Comparison of ENCODE assay signal across 8 cellular contexts in the genomic region with DNA sequence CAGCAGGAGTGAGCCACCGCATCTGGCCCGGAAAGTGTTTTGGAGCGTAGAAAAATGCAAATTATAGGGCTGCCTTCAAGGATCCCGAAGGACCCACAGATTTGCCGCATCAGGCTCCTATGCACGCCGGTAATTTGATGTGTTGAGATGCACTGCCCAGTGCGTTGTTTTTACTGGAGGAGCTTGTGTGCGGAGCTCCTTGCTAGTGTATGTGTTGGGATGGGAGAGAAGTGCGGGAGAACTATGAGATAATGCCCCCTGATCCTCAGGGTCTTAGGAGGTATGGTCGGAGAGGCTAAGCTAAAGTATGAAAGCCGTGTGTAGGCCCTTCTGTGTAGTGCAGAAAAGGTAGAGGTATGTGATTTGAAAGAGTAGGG. TPM values are rescaled to one million over a fixed set of nuclear protein-coding genes. Genes with fewer than 3 reads are reported as not detected.
DNase-seq lines count a peak whose midpoint lies in the region; ATAC-seq and TF ChIP-seq lines count a peak whose summit lies in the region.

No MANE protein-coding gene starts in this region.

- peak overlapping the region; percentile 81 for H4K12ac ChIP-seq in trophoblast cell (ENCODE audit: low read depth, low read length)

- TF ChIP-seq EP300 in esophagus muscularis mucosa (IDR thresholded peaks at IDR 0.05), result no peak

- no peaks in the 10 kb centered on the region for H3K9me3 Mint-ChIP-seq in CD14-positive monocyte

- H3K79me2 ChIP-seq in trophoblast cell (ENCODE audit: control insufficient read depth, insufficient read depth, low read length, poor library complexity), result peaks cover 12% of the 10 kb centered on the region

- peak overlapping the region; percentile 71 for H3K4me3 ChIP-seq in H7 (ENCODE audit: insufficient read depth, low read depth, low read length)
- peak overlapping the region; percentile 84 for H3K4me3 ChIP-seq in WI38 (ENCODE audit: low read depth, low read length)
- peak overlapping the region; percentile 75 to 94 (median 83) for H3K4me3 ChIP-seq in esophagus muscularis mucosa
- peak overlapping the region; percentile 81 for H3K4me3 ChIP-seq in trophoblast cell (ENCODE audit: low read depth, low read length)

- H3K9ac ChIP-seq in trophoblast cell (ENCODE audit: low read length), result peak overlapping the region; percentile 91

- no peaks in the 10 kb centered on the region for H3K9me3 ChIP-seq in esophagus muscularis mucosa
- H3K9me3 ChIP-seq in trophoblast cell (ENCODE audit: insufficient read depth, low read depth, low read length), result peaks cover 2% of the 10 kb centered on the region

- no peak for TF ChIP-seq POLR2A in esophagus muscularis mucosa (IDR thresholded peaks at IDR 0.05; ENCODE audit: low read depth)

- peaks cover 5 to 16% of the 10 kb centered on the region in 2 donors for H3K36me3 Mint-ChIP-seq in CD14-positive monocyte

- H4K8ac ChIP-seq in trophoblast cell (ENCODE audit: low read depth, low read length), result peak overlapping the region; percentile 90

- peak overlapping the region; percentile 88 to 97 (median 95) for H3K27ac ChIP-seq in esophagus muscularis mucosa (replicated peaks in 1 of 4)
- H3K27ac ChIP-seq in trophoblast cell (ENCODE audit: low read depth, low read length), result peak overlapping the region; percentile 92

- intact Hi-C loops in CD14-positive monocyte (cut with micrococcal nuclease) (loop anchor here (5.0 to 10.0 kb wide), 6 partner anchors 38 to 107 kb away; a partner anchor contains a TSS), esophagus muscularis mucosa (cut with DNase I) (loop anchor here (2.0 to 5.0 kb wide), 2 partner anchors 67 to 118 kb away; no protein-coding TSS in a partner anchor)

- peaks cover 11% of the 10 kb centered on the region for H3K79me1 ChIP-seq in trophoblast cell (ENCODE audit: low read length)

- H3K27me3 ChIP-seq in H7 (ENCODE audit: control insufficient read depth, insufficient read depth, low read length) (no peaks in the 10 kb centered on the region), esophagus muscularis mucosa (no peaks in the 10 kb centered on the region), trophoblast cell (ENCODE audit: insufficient read depth, low read length) (no peaks in the 10 kb centered on the region)

- H3K36me3 ChIP-seq in H7 (replicated peaks; ENCODE audit: control insufficient read depth, insufficient read depth, low read length), result no peaks in the 10 kb centered on the region; the same call in 1 of the 2 replicates
- H3K36me3 ChIP-seq in esophagus muscularis mucosa, result peaks cover 0 to 4% (median 0%) of the 10 kb centered on the region in 4 donors
- no peaks in the 10 kb centered on the region for H3K36me3 ChIP-seq in trophoblast cell (ENCODE audit: control insufficient read depth in 1 of 2, insufficient read depth in 2 of 2, low read length in 2 of 2)

- peak overlapping the region; percentile 10 for H3K4ac ChIP-seq in trophoblast cell (ENCODE audit: low read depth, low read length)

- peak overlapping the region; percentile 41 for H4K91ac ChIP-seq in trophoblast cell (ENCODE audit: low read depth, low read length)

- under 1% methylated on average over 12 of the region's 12 CpGs for WGBS in esophagus muscularis mucosa
- no CpG with 5 or more reads among the region's 12 CpGs for WGBS in trophoblast cell (ENCODE audit: extremely low coverage, insufficient coverage, insufficient read length)

- H2BK5ac ChIP-seq in trophoblast cell (ENCODE audit: low read depth, low read length, poor library complexity), result no peak overlapping the region

- H3K23ac ChIP-seq in trophoblast cell (ENCODE audit: low read length), result no peak overlapping the region

- H3K27me3 Mint-ChIP-seq in CD14-positive monocyte (ENCODE audit: low read depth in 3 of 3), result peaks cover 0 to 1% (median 0%) of the 10 kb centered on the region in 3 donors

- peaks cover 48% of the 10 kb centered on the region for H3K4me1 Mint-ChIP-seq in CD14-positive monocyte

- no peak overlapping the region for H3K18ac ChIP-seq in trophoblast cell (ENCODE audit: low read length)

- ATAC-seq in GM18907 (IDR thresholded peaks at IDR 0.05; ENCODE audit: unreplicated experiment), result no peak
- no peak for ATAC-seq in GM19467 (IDR thresholded peaks at IDR 0.05; ENCODE audit: unreplicated experiment)

- H2BK120ac ChIP-seq in trophoblast cell (ENCODE audit: insufficient read depth, low read length, poor library complexity), result peak overlapping the region; percentile 25

- peak overlapping the region; percentile 59 for H2AFZ ChIP-seq in trophoblast cell (ENCODE audit: insufficient read depth, low read length, poor library complexity)

- peak overlapping the region; percentile 97 to 99 (median 99) for H3K27ac Mint-ChIP-seq in CD14-positive monocyte

- peak overlapping the region; percentile 98 for H3K4me2 ChIP-seq in trophoblast cell (ENCODE audit: low read length)

- peak overlapping the region; percentile 4 for H3K14ac ChIP-seq in trophoblast cell (ENCODE audit: low read length)

- H3K4me1 ChIP-seq in esophagus muscularis mucosa (peaks cover 39 to 56% (median 47%) of the 10 kb centered on the region in 4 donors), trophoblast cell (ENCODE audit: control insufficient read depth in 1 of 2, insufficient read depth in 2 of 2, low read length in 2 of 2) (peaks cover 2 to 4% of the 10 kb centered on the region in 2 experiments)

- no peak overlapping the region for H2BK12ac ChIP-seq in trophoblast cell (ENCODE audit: low read length)

- no peak for DNase-seq in CD14-positive monocyte (ENCODE audit: low spot score)
- DNase-seq in H7, result peak; percentile 26
- peak; percentile 86 for DNase-seq in esophagus muscularis mucosa (ENCODE audit: extremely low spot score)
- DNase-seq in trophoblast cell, result peak in 1 of 2 donors; percentile 12
- DNase-seq in NCI-H510A treated with DMSO at 0.1 percent for 48 hours (lab: John Stamatoyannopoulos, UW), result no peak

- TF ChIP-seq CTCF in CD14-positive monocyte (IDR thresholded peaks at IDR 0.05), result no peak
- no peak for TF ChIP-seq CTCF in WI38 (IDR thresholded peaks at IDR 0.05; ENCODE audit: low read depth, low read length)
- no peak for TF ChIP-seq CTCF in esophagus muscularis mucosa (IDR thresholded peaks at IDR 0.05)

- peak overlapping the region; percentile 90 to 93 for H3K4me3 Mint-ChIP-seq in CD14-positive monocyte

- no peak overlapping the region for H2AK5ac ChIP-seq in trophoblast cell (ENCODE audit: low read length)

RNA-seq across cellular contexts. Expression of a gene that starts 1.3 kb away (rescaled TPM):
- 1 to 10 TPM; 4.8 to 7.6 TPM for polyA plus RNA-seq in CD14-positive monocyte
- total RNA-seq in H7 (2014; rRNA removed; shearing (Covaris generic)), result 22.9 and 33.1 TPM in 2 replicates
- 10 to 100 TPM; 62.6 to 78.6 (median 70.5) TPM for total RNA-seq in esophagus muscularis mucosa
- polyA plus RNA-seq in trophoblast cell (2013), result 15.0 and 15.9 TPM in 2 replicates

Comparison
In these comparisons a context has a peak if more than half of its experiments do, and no peak if none do; other contexts are left out.
1. DNase-seq: peak in H7 (single experiment) and esophagus muscularis mucosa (single experiment); none in CD14-positive monocyte (single experiment) and NCI-H510A treated with DMSO at 0.1 percent for 48 hours (single experiment).
2. Peak in every context shown above with its lines, with median percentiles within 50 percentile points of each other: H3K4me3 ChIP-seq.